ENCODE assay signal across 8 cellular contexts in the genomic region with DNA sequence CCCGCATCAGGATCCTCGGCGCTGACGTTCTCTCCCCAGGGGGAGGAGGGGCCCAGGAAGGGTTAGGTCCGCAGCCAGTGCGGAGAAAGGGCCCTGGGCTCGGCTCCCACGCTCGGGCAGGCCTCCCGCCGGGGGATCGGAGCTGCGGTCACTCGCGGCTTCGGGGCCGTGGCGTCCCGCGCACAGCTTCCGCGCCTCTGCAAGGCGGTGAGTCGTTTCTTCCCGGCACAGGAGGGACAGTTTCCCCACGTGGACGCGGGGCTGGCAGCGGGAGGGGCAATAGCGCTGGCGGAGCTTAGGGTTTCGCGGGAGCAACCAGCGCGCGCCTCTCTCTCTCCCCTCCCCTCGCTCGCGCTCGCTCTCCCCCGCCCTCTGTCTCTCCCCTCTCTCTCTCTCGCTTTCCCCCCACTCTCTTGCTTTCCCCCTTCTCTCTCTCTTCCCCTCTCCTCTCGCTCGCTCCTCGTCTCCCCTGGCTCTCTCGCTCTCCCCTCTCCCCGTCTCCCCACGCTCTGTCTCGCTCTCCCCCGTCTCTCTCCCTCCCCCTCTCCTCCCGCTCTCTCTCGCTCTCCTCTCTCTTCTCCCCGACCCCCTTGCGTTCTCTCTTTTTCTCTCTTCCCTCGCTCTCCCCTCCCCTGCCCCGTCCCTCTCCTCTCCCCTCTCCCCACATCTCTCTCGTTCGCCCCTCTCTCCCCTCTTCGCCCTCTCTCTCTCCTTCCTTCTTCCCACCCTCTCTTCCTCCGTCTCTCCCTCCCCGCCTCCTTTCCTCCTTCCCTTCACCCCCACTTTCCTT. TPM values are rescaled to one million over a fixed set of nuclear protein-coding genes. Genes with fewer than 3 reads are reported as not detected.
A peak's percentile ranks its signal among the peaks of the same experiment; 100 is the strongest.
DNase-seq lines count a peak whose midpoint lies in the region; ATAC-seq and TF ChIP-seq lines count a peak whose summit lies in the region.

No MANE protein-coding gene starts in this region.

- WGBS in liver: 3% methylated on average over 61 of the region's 61 CpGs

- H3K9me2 ChIP-seq in MM.1S (replicated peaks; ENCODE audit: insufficient read depth, low read length): no peaks in the 10 kb centered on the region

- ATAC-seq in GM19463 (IDR thresholded peaks at IDR 0.05; ENCODE audit: unreplicated experiment): no peak

- H3K36me3 ChIP-seq in MM.1S (replicated peaks; ENCODE audit: insufficient read depth, low read length) (no peaks in the 10 kb centered on the region), liver (ENCODE audit: control insufficient read depth in 4 of 4, insufficient read depth in 3 of 4, low read depth in 1 of 4, low read length in 3 of 4) (no peaks in the 10 kb centered on the region)

- peak overlapping the region; percentile 83 for H3K4me2 ChIP-seq in MM.1S (ENCODE audit: low read depth, low read length)

- H3K27ac ChIP-seq in MM.1S (ENCODE audit: low read length) (no peak overlapping the region), liver (ENCODE audit: low read depth in 1 of 2, low read length in 2 of 2) (peak overlapping the region; percentile 32 to 48)

- H3K9ac ChIP-seq in MM.1S (ENCODE audit: low read length) (peak overlapping the region; percentile 28; the same call in 1 of the 2 replicates), liver (ENCODE audit: low read depth in 1 of 2, low read length in 2 of 2) (peak overlapping the region; percentile 29 to 62)

- peaks cover 14% of the 10 kb centered on the region for H3K4me1 Mint-ChIP-seq in chondrocyte (ENCODE audit: low read depth)

- TF ChIP-seq CTCF in MM.1S (IDR thresholded peaks at IDR 0.05; ENCODE audit: low read length) (no peak), chondrocyte (IDR thresholded peaks at IDR 0.05) (no peak), liver (IDR thresholded peaks at IDR 0.05; ENCODE audit: low read depth, low read length, missing input control) (no peak)

- peak in 1 of 2 donors; percentile 26 for TF ChIP-seq RAD21 in liver (IDR thresholded peaks at IDR 0.05)

- H3K27ac Mint-ChIP-seq in chondrocyte (ENCODE audit: unreplicated experiment): no peak overlapping the region

- no peaks in the 10 kb centered on the region for H3K9me3 Mint-ChIP-seq in chondrocyte (ENCODE audit: low read depth)

- no peaks in the 10 kb centered on the region for H4K20me1 ChIP-seq in MM.1S (ENCODE audit: insufficient read depth, low read length)

- H3F3A ChIP-seq in MM.1S (ENCODE audit: insufficient read depth, low read length): no peaks in the 10 kb centered on the region

- H3K9me3 ChIP-seq in MM.1S (replicated peaks; ENCODE audit: insufficient read depth, low read length) (no peaks in the 10 kb centered on the region), liver (ENCODE audit: control insufficient read depth in 4 of 4, low read length in 3 of 4) (no peaks in the 10 kb centered on the region)

- no peaks in the 10 kb centered on the region for H3K27me3 Mint-ChIP-seq in chondrocyte (ENCODE audit: low read depth)

- H3K36me3 Mint-ChIP-seq in chondrocyte (ENCODE audit: low read depth): no peaks in the 10 kb centered on the region

- H3K4me3 ChIP-seq in MM.1S (ENCODE audit: low read length) (peak overlapping the region; percentile 65), liver (ENCODE audit: low read depth in 1 of 3, low read length in 3 of 3) (peak overlapping the region; percentile 42 to 63 (median 59))

- DNase-seq in ELR (ENCODE audit: low read depth) (peak; percentile 63), MM.1S (peak; percentile 25), chondrocyte (ENCODE audit: low spot score) (no peak), SKM-1 (lab: John Stamatoyannopoulos, UW; ENCODE audit: unreplicated experiment) (no peak)
- peak; percentile 46 for DNase-seq in activated CD4-positive, CD25-positive, alpha-beta regulatory T cell treated with anti-CD3 and anti-CD28 coated beads, Interleukin-2, amount 50 U/mL, for 72 hours
- peak; percentile 64 for DNase-seq in stimulated activated CD4-positive, alpha-beta T cell treated with anti-CD3 and anti-CD28 coated beads, Interleukin-4, amount 100 ng/mL, for 1 hour

- H3K4me3 Mint-ChIP-seq in chondrocyte (ENCODE audit: unreplicated experiment): peak overlapping the region; percentile 78

- no peaks in the 10 kb centered on the region for H3K79me2 ChIP-seq in MM.1S (ENCODE audit: low read length)

- H3K4me1 ChIP-seq in MM.1S (ENCODE audit: low read length): no peaks in the 10 kb centered on the region
- peaks cover 0 to 12% (median 5%) of the 10 kb centered on the region in 4 donors for H3K4me1 ChIP-seq in liver (ENCODE audit: control insufficient read depth in 4 of 4, insufficient read depth in 4 of 4, low read length in 3 of 4)

- no peaks in the 10 kb centered on the region for H3K27me3 ChIP-seq in MM.1S (replicated peaks; ENCODE audit: insufficient read depth, low read length)
- no peaks in the 10 kb centered on the region for H3K27me3 ChIP-seq in liver (ENCODE audit: control insufficient read depth in 4 of 4, insufficient read depth in 4 of 4, low read length in 3 of 4)

- H2AFZ ChIP-seq in MM.1S (ENCODE audit: low read length): peak overlapping the region; percentile 56; the same call in 1 of the 2 replicates

TF ChIP-seq in liver, 16 proteins besides CTCF, POLR2A, EP300 and RAD21:
- TF ChIP-seq FOXA1 (IDR thresholded peaks at IDR 0.05) (no peak), EGR1 (IDR thresholded peaks at IDR 0.05; ENCODE audit: low read depth in 2 of 2) (peak in 1 of 2 donors; percentile 22), HNF4A (conservative IDR thresholded peaks at IDR 0.05) (peak in 1 of 2 donors; percentile 21)
- TF ChIP-seq, protein P1, sequence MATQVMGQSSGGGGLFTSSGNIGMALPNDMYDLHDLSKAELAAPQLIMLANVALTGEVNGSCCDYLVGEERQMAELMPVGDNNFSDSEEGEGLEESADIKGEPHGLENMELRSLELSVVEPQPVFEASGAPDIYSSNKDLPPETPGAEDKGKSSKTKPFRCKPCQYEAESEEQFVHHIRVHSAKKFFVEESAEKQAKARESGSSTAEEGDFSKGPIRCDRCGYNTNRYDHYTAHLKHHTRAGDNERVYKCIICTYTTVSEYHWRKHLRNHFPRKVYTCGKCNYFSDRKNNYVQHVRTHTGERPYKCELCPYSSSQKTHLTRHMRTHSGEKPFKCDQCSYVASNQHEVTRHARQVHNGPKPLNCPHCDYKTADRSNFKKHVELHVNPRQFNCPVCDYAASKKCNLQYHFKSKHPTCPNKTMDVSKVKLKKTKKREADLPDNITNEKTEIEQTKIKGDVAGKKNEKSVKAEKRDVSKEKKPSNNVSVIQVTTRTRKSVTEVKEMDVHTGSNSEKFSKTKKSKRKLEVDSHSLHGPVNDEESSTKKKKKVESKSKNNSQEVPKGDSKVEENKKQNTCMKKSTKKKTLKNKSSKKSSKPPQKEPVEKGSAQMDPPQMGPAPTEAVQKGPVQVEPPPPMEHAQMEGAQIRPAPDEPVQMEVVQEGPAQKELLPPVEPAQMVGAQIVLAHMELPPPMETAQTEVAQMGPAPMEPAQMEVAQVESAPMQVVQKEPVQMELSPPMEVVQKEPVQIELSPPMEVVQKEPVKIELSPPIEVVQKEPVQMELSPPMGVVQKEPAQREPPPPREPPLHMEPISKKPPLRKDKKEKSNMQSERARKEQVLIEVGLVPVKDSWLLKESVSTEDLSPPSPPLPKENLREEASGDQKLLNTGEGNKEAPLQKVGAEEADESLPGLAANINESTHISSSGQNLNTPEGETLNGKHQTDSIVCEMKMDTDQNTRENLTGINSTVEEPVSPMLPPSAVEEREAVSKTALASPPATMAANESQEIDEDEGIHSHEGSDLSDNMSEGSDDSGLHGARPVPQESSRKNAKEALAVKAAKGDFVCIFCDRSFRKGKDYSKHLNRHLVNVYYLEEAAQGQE (IDR thresholded peaks at IDR 0.05): peak; percentile 8

RNA-seq across cellular contexts. Expression of gene MAP3K9, which starts 12.8 kb away (rescaled TPM):
- total RNA-seq in chondrocyte: 1.1 to 3.0 TPM (median 2.8 TPM) in 3 replicates
- total RNA-seq in liver: 1 to 10 TPM in 1 of 2 donors, under 1 TPM in 1; 0.65 to 5.2 TPM
- under 1 TPM; 0.78 to 0.82 TPM for polyA plus RNA-seq in liver

Comparison
In these comparisons a context has a peak if more than half of its experiments do, and no peak if none do; other contexts are left out.
1. DNase-seq: peak in ELR (single experiment), MM.1S (single experiment), activated CD4-positive, CD25-positive, alpha-beta regulatory T cell treated with anti-CD3 and anti-CD28 coated beads, Interleukin-2, amount 50 U/mL, for 72 hours (single experiment) and stimulated activated CD4-positive, alpha-beta T cell treated with anti-CD3 and anti-CD28 coated beads, Interleukin-4, amount 100 ng/mL, for 1 hour (single experiment); none in chondrocyte (single experiment) and SKM-1 (single experiment).